17 cellular contexts compared by ENCODE assay signal in the genomic region with DNA sequence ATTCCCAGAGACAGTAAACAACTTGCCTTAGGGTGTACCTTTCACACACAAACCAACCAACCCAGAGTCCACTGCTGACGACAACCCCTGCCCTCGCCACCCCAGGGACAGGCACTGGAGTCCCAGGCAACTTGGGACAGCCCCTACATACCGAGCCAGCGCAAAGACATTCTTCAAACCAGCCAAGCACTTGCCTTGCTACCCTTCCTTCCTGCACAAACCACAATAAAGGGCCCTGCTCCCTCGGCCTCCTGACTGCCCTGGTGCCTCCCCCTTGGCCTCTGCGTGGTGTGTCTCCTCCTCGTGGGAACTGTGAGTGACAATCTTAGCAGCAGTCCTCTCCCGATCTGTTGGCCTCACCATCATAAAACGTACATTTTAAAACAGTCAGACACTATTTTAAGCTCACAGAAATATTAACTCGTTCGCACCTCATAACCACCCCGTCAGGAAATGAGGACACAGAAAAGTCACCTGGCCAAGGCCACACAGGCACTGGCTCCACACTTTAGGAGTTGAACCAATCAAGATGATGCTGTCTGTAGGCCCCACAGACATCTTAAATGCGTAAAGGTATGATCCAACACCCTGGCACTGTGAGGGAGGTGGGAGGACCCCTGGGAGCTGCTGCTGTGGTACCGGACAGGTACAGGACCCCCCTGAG.
A peak's percentile ranks its signal among the peaks of the same experiment; 100 is the strongest.
DNase-seq lines count a peak whose midpoint lies in the region; ATAC-seq lines count a peak whose summit lies in the region.
"Had no signal": no experiment of that assay in that cellular context is flagged by ENCODE, and none has a peak within 500 bp of the region (broad histone marks: within the 10 kb centered on the region; RNA-seq: fewer than 3 reads in every experiment).

No MANE protein-coding gene starts in this region.

- peak overlapping the region in 1 of 2 donors; percentile 22 for H3K27ac ChIP-seq in aorta (ENCODE audit: low read depth in 1 of 2, low read length in 2 of 2)
- H3K27ac ChIP-seq: RWPE1, tibial nerve had no signal

- peak; percentile 7 for ATAC-seq in Right ventricle myocardium inferior
- ATAC-seq in left cardiac atrium, result no peak
- peak; percentile 16 for ATAC-seq in left ventricle myocardium superior
- ATAC-seq in aorta (ENCODE audit: low FRiP score), result no peak
- ATAC-seq: mucosa of descending colon had no signal

- H3K4me1 ChIP-seq in aorta (ENCODE audit: control insufficient read depth in 1 of 2, insufficient read depth in 2 of 2, low read length in 2 of 2), result no peaks in the 10 kb centered on the region

- no peaks in the 10 kb centered on the region for H3K27me3 ChIP-seq in aorta (ENCODE audit: control insufficient read depth in 1 of 2, insufficient read depth in 2 of 2, low read length in 1 of 2)
- H3K27me3 ChIP-seq: ovary, tibial nerve had no signal

- 45 to 47% methylated on average over 14 of the region's 14 CpGs for WGBS in aorta, 2 donors

- no peaks in the 10 kb centered on the region for H3K9me3 ChIP-seq in aorta (ENCODE audit: control insufficient read depth, low read length)
- H3K9me3 ChIP-seq: mucosa of descending colon, ovary had no signal

- no peak overlapping the region for H3K4me3 ChIP-seq in aorta (ENCODE audit: low read length in 2 of 2)
- H3K4me3 ChIP-seq: mucosa of descending colon, ovary, tibial nerve had no signal

- DNase-seq in Right ventricle myocardium inferior (ENCODE audit: missing footprints) (peak; percentile 63), left cardiac atrium (no peak), UCSD-AML1 (lab: John Stamatoyannopoulos, UW; ENCODE audit: unreplicated experiment) (peak; percentile 24), left ventricle myocardium superior (no peak), aorta (peak; percentile 32 to 62), LoVo (ENCODE audit: low spot score) (no peak), NCI-H226 (no peak), NCI-H774 (lab: John Stamatoyannopoulos, UW) (no peak)
- DNase-seq: activated CD4-positive, alpha-beta T cell treated with anti-CD3 and anti-CD28 coated beads, Interleukin-2, amount 50 U/mL, for 48 hours; activated gamma-delta T cell; Calu3; KBM-7; NCI-H1694 had no signal

- intact Hi-C loops in Right ventricle myocardium inferior (cut with DNase I) (no loop called here), left cardiac atrium (cut with DNase I) (no loop called here), left ventricle myocardium superior (cut with micrococcal nuclease) (no loop called here), aorta (cut with DNase I) (no loop called here)

- no peaks in the 10 kb centered on the region for H3K36me3 ChIP-seq in aorta (ENCODE audit: control insufficient read depth in 1 of 2, insufficient read depth in 2 of 2, low read length in 1 of 2)
- H3K36me3 ChIP-seq: ovary, tibial nerve had no signal

Comparison
In these comparisons a context has a peak if more than half of its experiments do, and no peak if none do; other contexts are left out.
1. ATAC-seq: peak in Right ventricle myocardium inferior (single experiment) and left ventricle myocardium superior (single experiment); none in left cardiac atrium (0 of 2) and aorta (single experiment).
2. DNase-seq: peak in Right ventricle myocardium inferior (single experiment), UCSD-AML1 (single experiment) and aorta (2 of 2); none in left cardiac atrium (single experiment), left ventricle myocardium superior (single experiment), LoVo (single experiment), NCI-H226 (single experiment) and NCI-H774 (single experiment).